ENCODE assay signal across 11 cellular contexts in the genomic region with DNA sequence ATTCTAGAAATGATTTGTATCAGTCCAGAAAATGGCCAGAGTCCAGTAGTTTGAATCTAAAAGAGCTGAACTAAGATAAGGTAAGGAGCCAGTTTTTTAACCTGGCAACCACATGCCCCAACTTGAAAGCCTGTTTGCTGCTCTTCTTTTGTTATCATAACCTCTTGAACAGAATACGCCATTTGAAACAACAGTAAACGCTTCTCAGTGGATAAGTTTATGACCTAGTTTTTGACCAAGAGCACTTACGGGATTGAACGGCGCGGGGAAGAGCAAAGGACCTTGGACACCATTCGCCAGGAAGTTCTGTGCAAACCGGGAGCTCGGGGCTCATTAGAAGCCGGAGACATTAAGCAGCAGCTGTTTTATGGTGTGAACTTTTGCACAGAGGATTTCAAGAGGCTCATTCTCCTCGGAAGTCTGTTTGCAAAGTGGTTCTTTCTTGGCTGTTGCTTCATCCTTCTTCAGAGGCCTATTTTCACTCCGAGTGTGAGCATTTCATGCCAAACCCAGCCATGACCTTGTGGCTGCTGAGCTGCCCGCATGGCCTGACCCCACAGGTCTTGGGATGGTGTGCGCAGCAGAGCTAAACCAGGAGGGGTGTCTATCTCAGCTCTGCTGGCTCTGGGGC.
DNase-seq lines count a peak whose midpoint lies in the region; ATAC-seq and TF ChIP-seq lines count a peak whose summit lies in the region.
"Had no signal": no experiment of that assay in that cellular context is flagged by ENCODE, and none has a peak within 500 bp of the region (broad histone marks: within the 10 kb centered on the region; RNA-seq: fewer than 3 reads in every experiment).

No MANE protein-coding gene starts in this region.

- TF ChIP-seq CTCF in ovary (IDR thresholded peaks at IDR 0.05) = no peak

- intact Hi-C loops in ovary (cut with DNase I) = loop anchor here in 1 of 4 donors (10.0 kb wide), 1 partner anchor 214 kb away; the partner anchor contains the start of gene SOX4

- DNase-seq in COLO668 (lab: John Stamatoyannopoulos, UW; ENCODE audit: unreplicated experiment) (peak; percentile 7), NCI-H345 (lab: John Stamatoyannopoulos, UW) (peak; percentile 40), fibroblast of peridontal ligament (ENCODE audit: extremely low read depth) (peak; percentile 53), ovary (peak; percentile 62 to 76 (median 69)), NCI-H2081 (lab: John Stamatoyannopoulos, UW) (no peak), SW480 (ENCODE audit: low spot score) (no peak)
- DNase-seq in activated T-cell treated with anti-CD3 and anti-CD28 coated beads, Interleukin-2, amount 50 U/mL, for 48 hours = no peak
- DNase-seq: activated CD4-positive, alpha-beta T cell treated with anti-CD3 and anti-CD28 coated beads, Interleukin-2, amount 50 U/mL, for 1 hour; NCI-H82 had no signal

- no peak for TF ChIP-seq POLR2A in ovary (IDR thresholded peaks at IDR 0.05)

- H3K27me3 ChIP-seq in ovary = no peaks in the 10 kb centered on the region
- H3K27me3 ChIP-seq: BLaER1 treated with 17β-estradiol and CSF1 and Interleukin-3, amounts not matched to agents 10 nM and 100 nM had no signal

- 4 to 16% (median 7%) methylated on average over 14 of the region's 14 CpGs for WGBS in ovary, 3 donors

- no peaks in the 10 kb centered on the region for H3K9me3 ChIP-seq in ovary

- H3K36me3 ChIP-seq in ovary = no peaks in the 10 kb centered on the region
- H3K36me3 ChIP-seq: BLaER1 treated with 17β-estradiol and CSF1 and Interleukin-3, amounts not matched to agents 10 nM and 100 nM had no signal

- no peak overlapping the region for H3K4me3 ChIP-seq in ovary
- H3K4me3 ChIP-seq: BLaER1 treated with 17β-estradiol and CSF1 and Interleukin-3, amounts not matched to agents 10 nM and 100 nM had no signal

- peak overlapping the region in 1 of 2 donors; percentile 62 for H3K27ac ChIP-seq in ovary
- H3K27ac ChIP-seq: BLaER1 treated with 17β-estradiol and CSF1 and Interleukin-3, amounts not matched to agents 10 nM and 100 nM had no signal

- ATAC-seq in HG03378 (IDR thresholded peaks at IDR 0.05; ENCODE audit: unreplicated experiment) = no peak

- no peak for TF ChIP-seq EP300 in ovary (IDR thresholded peaks at IDR 0.05)

- H3K4me1 ChIP-seq in ovary (ENCODE audit: insufficient read depth) = peaks cover 13% of the 10 kb centered on the region

Comparison
In these comparisons a context has a peak if more than half of its experiments do, and no peak if none do; other contexts are left out.
1. DNase-seq: peak in COLO668 (single experiment), NCI-H345 (single experiment), fibroblast of peridontal ligament (single experiment) and ovary (5 of 5); none in NCI-H2081 (0 of 2), SW480 (single experiment) and activated T-cell treated with anti-CD3 and anti-CD28 coated beads, Interleukin-2, amount 50 U/mL, for 48 hours (0 of 2).